In genomic region chr18:63152791-63153190, GRCh38 we compare ENCODE assay signal across 1 cellular context.
TF ChIP-seq lines count a peak whose summit lies in the region.

No MANE protein-coding gene starts in this region.

TF ChIP-seq in GM12878, 131 proteins besides CTCF, POLR2A, EP300 and RAD21 (continued from another document and continues in another):
- TF ChIP-seq, protein P1, sequence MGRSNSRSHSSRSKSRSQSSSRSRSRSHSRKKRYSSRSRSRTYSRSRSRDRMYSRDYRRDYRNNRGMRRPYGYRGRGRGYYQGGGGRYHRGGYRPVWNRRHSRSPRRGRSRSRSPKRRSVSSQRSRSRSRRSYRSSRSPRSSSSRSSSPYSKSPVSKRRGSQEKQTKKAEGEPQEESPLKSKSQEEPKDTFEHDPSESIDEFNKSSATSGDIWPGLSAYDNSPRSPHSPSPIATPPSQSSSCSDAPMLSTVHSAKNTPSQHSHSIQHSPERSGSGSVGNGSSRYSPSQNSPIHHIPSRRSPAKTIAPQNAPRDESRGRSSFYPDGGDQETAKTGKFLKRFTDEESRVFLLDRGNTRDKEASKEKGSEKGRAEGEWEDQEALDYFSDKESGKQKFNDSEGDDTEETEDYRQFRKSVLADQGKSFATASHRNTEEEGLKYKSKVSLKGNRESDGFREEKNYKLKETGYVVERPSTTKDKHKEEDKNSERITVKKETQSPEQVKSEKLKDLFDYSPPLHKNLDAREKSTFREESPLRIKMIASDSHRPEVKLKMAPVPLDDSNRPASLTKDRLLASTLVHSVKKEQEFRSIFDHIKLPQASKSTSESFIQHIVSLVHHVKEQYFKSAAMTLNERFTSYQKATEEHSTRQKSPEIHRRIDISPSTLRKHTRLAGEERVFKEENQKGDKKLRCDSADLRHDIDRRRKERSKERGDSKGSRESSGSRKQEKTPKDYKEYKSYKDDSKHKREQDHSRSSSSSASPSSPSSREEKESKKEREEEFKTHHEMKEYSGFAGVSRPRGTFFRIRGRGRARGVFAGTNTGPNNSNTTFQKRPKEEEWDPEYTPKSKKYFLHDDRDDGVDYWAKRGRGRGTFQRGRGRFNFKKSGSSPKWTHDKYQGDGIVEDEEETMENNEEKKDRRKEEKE (IDR thresholded peaks at IDR 0.05), result no peak
- TF ChIP-seq IRF4 (IDR thresholded peaks at IDR 0.05; ENCODE audit: low read depth, low read length) (peak; percentile 80; the same call in 1 of the 2 replicates), ZSCAN29 (IDR thresholded peaks at IDR 0.05) (no peak), ZNF24 (IDR thresholded peaks at IDR 0.05) (no peak), MYC (IDR thresholded peaks at IDR 0.05; ENCODE audit: insufficient read depth, insufficient read length, insufficient replicate concordance, low read length, severe bottlenecking) (no peak), PAX8 (IDR thresholded peaks at IDR 0.05) (no peak), TCF7 (IDR thresholded peaks at IDR 0.05; ENCODE audit: borderline replicate concordance) (no peak), SIN3A (IDR thresholded peaks at IDR 0.05; ENCODE audit: low read depth, low read length) (no peak), KAT2A (conservative IDR thresholded peaks at IDR 0.05; ENCODE audit: control insufficient read depth, low read depth, low read length) (no peak), YY1 (IDR thresholded peaks at IDR 0.05; ENCODE audit: low read depth, low read length) (no peak), ZBTB4 (CRISPR knock-in tag; IDR thresholded peaks at IDR 0.05) (no peak), TAF1 (IDR thresholded peaks at IDR 0.05; ENCODE audit: borderline replicate concordance, low read depth, low read length) (peak; percentile 30; the same call in 1 of the 2 replicates), RB1 (IDR thresholded peaks at IDR 0.05; ENCODE audit: borderline replicate concordance) (no peak), IRF5 (IDR thresholded peaks at IDR 0.05; ENCODE audit: borderline replicate concordance) (no peak), ZZZ3 (IDR thresholded peaks at IDR 0.05; ENCODE audit: control insufficient read depth, insufficient read length, low read depth) (no peak), NKRF (conservative IDR thresholded peaks at IDR 0.05) (no peak), TCF3 (IDR thresholded peaks at IDR 0.05; ENCODE audit: borderline replicate concordance, insufficient read depth, low read depth, low read length) (0 out of 2 replicates have a peak, but pooled peaks have one; percentile 30), ZBED1 (IDR thresholded peaks at IDR 0.05; ENCODE audit: borderline replicate concordance) (peak; percentile 72; the same call in 1 of the 2 replicates), RUNX3 (IDR thresholded peaks at IDR 0.05; ENCODE audit: low read length) (no peak), SPI1 (IDR thresholded peaks at IDR 0.05; ENCODE audit: borderline replicate concordance, insufficient read depth, low read depth, low read length) (no peak), ESRRA (IDR thresholded peaks at IDR 0.05; ENCODE audit: low read length) (no peak), IKZF1 (conservative IDR thresholded peaks at IDR 0.05) (no peak), ZNF622 (IDR thresholded peaks at IDR 0.05) (no peak), ATF7 (IDR thresholded peaks at IDR 0.05; ENCODE audit: low read depth) (no peak; the same call in 1 of the 2 replicates), CHD4 (IDR thresholded peaks at IDR 0.05) (no peak), CREM (IDR thresholded peaks at IDR 0.05; ENCODE audit: low read depth) (peak; percentile 75), JUND (IDR thresholded peaks at IDR 0.05; ENCODE audit: low read depth, low read length) (peak; percentile 16; the same call in 1 of the 2 replicates), SUZ12 (IDR thresholded peaks at IDR 0.05; ENCODE audit: unreplicated experiment) (no peak), STAT1 (conservative IDR thresholded peaks at IDR 0.05) (no peak), SREBF1 (IDR thresholded peaks at IDR 0.05; ENCODE audit: low read length) (no peak), MYB (IDR thresholded peaks at IDR 0.05; ENCODE audit: borderline replicate concordance, low read depth, low read length) (no peak), CUX1 (IDR thresholded peaks at IDR 0.05; ENCODE audit: insufficient replicate concordance, low read depth, low read length) (no peak), POLR2AphosphoS5 (IDR thresholded peaks at IDR 0.05; ENCODE audit: low read length) (peak; percentile 75), USF2 (IDR thresholded peaks at IDR 0.05; ENCODE audit: borderline replicate concordance, low read depth, low read length) (no peak), JUNB (IDR thresholded peaks at IDR 0.05) (peak; percentile 75), RAD51 (IDR thresholded peaks at IDR 0.05) (no peak), BHLHE40 (IDR thresholded peaks at IDR 0.05; ENCODE audit: borderline replicate concordance in 1 of 2, low read depth in 2 of 2, low read length in 1 of 2) (no peak), PAX5 (IDR thresholded peaks at IDR 0.05; ENCODE audit: borderline replicate concordance, low read depth, low read length) (peak; percentile 60; the same call in 1 of the 2 replicates), NFYA (IDR thresholded peaks at IDR 0.05; ENCODE audit: borderline replicate concordance, low read depth, low read length) (no peak), KDM1A (IDR thresholded peaks at IDR 0.05; ENCODE audit: borderline replicate concordance) (no peak), MLLT1 (IDR thresholded peaks at IDR 0.05) (peak; percentile 79), RBBP5 (conservative IDR thresholded peaks at IDR 0.05) (no peak), YBX1 (IDR thresholded peaks at IDR 0.05) (no peak)
- TF ChIP-seq, protein P2, sequence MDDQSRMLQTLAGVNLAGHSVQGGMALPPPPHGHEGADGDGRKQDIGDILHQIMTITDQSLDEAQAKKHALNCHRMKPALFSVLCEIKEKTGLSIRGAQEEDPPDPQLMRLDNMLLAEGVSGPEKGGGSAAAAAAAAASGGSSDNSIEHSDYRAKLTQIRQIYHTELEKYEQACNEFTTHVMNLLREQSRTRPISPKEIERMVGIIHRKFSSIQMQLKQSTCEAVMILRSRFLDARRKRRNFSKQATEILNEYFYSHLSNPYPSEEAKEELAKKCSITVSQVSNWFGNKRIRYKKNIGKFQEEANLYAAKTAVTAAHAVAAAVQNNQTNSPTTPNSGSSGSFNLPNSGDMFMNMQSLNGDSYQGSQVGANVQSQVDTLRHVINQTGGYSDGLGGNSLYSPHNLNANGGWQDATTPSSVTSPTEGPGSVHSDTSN (IDR thresholded peaks at IDR 0.05; ENCODE audit: insufficient replicate concordance, low read depth, low read length), result no peak
- TF ChIP-seq, protein P3, sequence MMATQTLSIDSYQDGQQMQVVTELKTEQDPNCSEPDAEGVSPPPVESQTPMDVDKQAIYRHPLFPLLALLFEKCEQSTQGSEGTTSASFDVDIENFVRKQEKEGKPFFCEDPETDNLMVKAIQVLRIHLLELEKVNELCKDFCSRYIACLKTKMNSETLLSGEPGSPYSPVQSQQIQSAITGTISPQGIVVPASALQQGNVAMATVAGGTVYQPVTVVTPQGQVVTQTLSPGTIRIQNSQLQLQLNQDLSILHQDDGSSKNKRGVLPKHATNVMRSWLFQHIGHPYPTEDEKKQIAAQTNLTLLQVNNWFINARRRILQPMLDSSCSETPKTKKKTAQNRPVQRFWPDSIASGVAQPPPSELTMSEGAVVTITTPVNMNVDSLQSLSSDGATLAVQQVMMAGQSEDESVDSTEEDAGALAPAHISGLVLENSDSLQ (IDR thresholded peaks at IDR 0.05), result no peak
